Comparison of ENCODE assay signal across 24 cellular contexts in the genomic region with DNA sequence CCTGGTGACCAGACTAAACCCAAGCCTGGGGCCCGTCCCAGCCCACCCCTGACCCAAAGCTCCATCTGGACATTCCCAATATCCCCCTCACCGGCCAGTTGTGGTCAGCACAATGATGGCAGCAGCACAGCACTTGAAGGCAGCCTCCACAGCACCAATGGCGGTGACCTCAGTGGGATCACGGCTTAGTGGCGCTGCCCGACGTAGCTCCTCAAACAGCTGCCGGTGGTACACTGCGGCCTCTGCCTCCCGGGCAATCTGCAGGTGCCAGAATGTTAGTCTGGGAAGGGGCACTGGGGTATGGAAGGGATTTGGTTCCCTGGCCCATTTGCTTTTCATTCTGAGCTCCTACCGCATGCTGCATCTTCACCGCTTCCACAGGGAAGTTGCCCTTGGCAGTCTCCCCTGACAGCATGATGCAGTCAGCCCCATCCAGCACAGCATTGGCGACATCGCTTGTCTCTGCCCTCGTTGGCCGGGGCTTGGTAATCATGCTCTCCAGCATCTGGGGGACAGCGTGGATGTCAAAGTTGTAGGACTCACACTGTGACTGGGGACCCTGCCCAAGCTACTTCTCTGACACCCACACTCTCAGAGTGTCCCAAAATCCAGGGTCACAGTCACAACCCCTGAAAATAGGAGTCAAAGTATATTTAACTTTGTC. TPM values are rescaled to one million over a fixed set of nuclear protein-coding genes. Genes with fewer than 3 reads are reported as not detected.
"Had no signal": no experiment of that assay in that cellular context is flagged by ENCODE, and none has a peak within 500 bp of the region (broad histone marks: within the 10 kb centered on the region; RNA-seq: fewer than 3 reads in every experiment).

No MANE protein-coding gene starts in this region.

- H3K27ac ChIP-seq: HL-60, SJSA1, SK-N-MC had no signal

- DNase-seq: Karpas-422, KG1, MG63, NCI-H1092, NCI-H1105 treated with DMSO at 0.1 percent for 48 hours, NCI-H1417 treated with DMSO at 0.1 percent for 48 hours, NCI-H146, NCI-H1694 treated with DMSO at 0.1 percent for 48 hours, NCI-H1930, NCI-H2081, NCI-H2107, NCI-H2227 treated with DMSO at 0.1 percent for 48 hours, NCI-H524, NCI-H526 treated with DMSO at 0.1 percent for 48 hours, NCI-H748 treated with DMSO at 0.1 percent for 48 hours, Right ventricle myocardium superior, RPMI8226, SIG-M5 had no signal

- H3K27me3 ChIP-seq: MG63 had no signal

- H3K9me3 ChIP-seq: MG63, SJSA1 had no signal

- H3K36me3 ChIP-seq: MG63, SJSA1 had no signal

- H3K4me1 ChIP-seq: SJSA1 had no signal

- H3K4me3 ChIP-seq: MG63, SJSA1, SK-N-MC had no signal

- FAIRE-seq: HTR-8/SVneo, RCC 7860 had no signal

RNA-seq across cellular contexts. Expression of a gene that starts 8.0 kb away (rescaled TPM):
- total RNA-seq: NCI-H460, Right ventricle myocardium superior, SJSA1 had no signal
